In genomic region chr2:24957976-24958375, GRCh38 we compare ENCODE assay signal across 26 cellular contexts.
"Had no signal": no experiment of that assay in that cellular context is flagged by ENCODE, and none has a peak within 500 bp of the region (broad histone marks: within the 10 kb centered on the region; RNA-seq: fewer than 3 reads in every experiment).

No MANE protein-coding gene starts in this region.

- H3K27ac ChIP-seq: colonic mucosa, epithelial cell of prostate, foreskin keratinocyte, gastroesophageal sphincter, heart right ventricle, left lung, lower lobe of right lung had no signal

- ATAC-seq: effector memory CD8-positive, alpha-beta T cell; esophagus mucosa; foreskin keratinocyte; gastroesophageal sphincter; heart right ventricle; left cardiac atrium; left lung; left ventricle myocardium superior; lower lobe of right lung; mucosa of descending colon; naive thymus-derived CD8-positive, alpha-beta T cell had no signal

- H3K4me3 ChIP-seq: colonic mucosa, gastroesophageal sphincter, heart right ventricle, left lung, lower lobe of right lung, mucosa of descending colon had no signal

- H3K4me3 Mint-ChIP-seq: dendritic cell treated with granulocyte-macrophage colony-stimulating factor and Interleukin-4, amounts not matched to agents 40 ng/mL and 50 ng/mL, for 4 days; effector memory CD8-positive, alpha-beta T cell; endodermal cell; mesothelial cell of epicardium; naive B cell; naive thymus-derived CD8-positive, alpha-beta T cell had no signal

- FAIRE-seq: endometrium, frontal cortex, islet of Langerhans, keratinocyte had no signal

- H3K36me3 ChIP-seq: colonic mucosa had no signal

- H3K4me1 Mint-ChIP-seq: endodermal cell, mesothelial cell of epicardium had no signal

- H3K9me3 ChIP-seq: colonic mucosa had no signal

- DNase-seq: colonic mucosa; cortex of kidney; effector CD8-positive, alpha-beta T cell; effector memory CD8-positive, alpha-beta T cell; endodermal cell; erythroblast; foreskin keratinocyte; heart right ventricle; hippocampal formation; left cardiac atrium; left lung; left ventricle myocardium superior; lower lobe of right lung; mesenchymal stem cell; mucosa of descending colon; naive B cell; naive thymus-derived CD8-positive, alpha-beta T cell had no signal

- H3K27ac Mint-ChIP-seq: dendritic cell treated with granulocyte-macrophage colony-stimulating factor and Interleukin-4, amounts not matched to agents 40 ng/mL and 50 ng/mL, for 4 days; effector memory CD8-positive, alpha-beta T cell; endodermal cell; mesothelial cell of epicardium; naive B cell; naive thymus-derived CD8-positive, alpha-beta T cell had no signal

- H3K9me3 Mint-ChIP-seq: effector memory CD8-positive, alpha-beta T cell had no signal

- H3K27me3 ChIP-seq: colonic mucosa, foreskin keratinocyte, gastroesophageal sphincter, heart right ventricle, left lung had no signal

- H3K27me3 Mint-ChIP-seq: dendritic cell treated with granulocyte-macrophage colony-stimulating factor and Interleukin-4, amounts not matched to agents 40 ng/mL and 50 ng/mL, for 4 days; effector memory CD8-positive, alpha-beta T cell; naive B cell; naive thymus-derived CD8-positive, alpha-beta T cell had no signal

- H3K4me1 ChIP-seq: colonic mucosa, foreskin keratinocyte, gastroesophageal sphincter, left lung, lower lobe of right lung had no signal
